8 cellular contexts compared by ENCODE assay signal in the genomic region with DNA sequence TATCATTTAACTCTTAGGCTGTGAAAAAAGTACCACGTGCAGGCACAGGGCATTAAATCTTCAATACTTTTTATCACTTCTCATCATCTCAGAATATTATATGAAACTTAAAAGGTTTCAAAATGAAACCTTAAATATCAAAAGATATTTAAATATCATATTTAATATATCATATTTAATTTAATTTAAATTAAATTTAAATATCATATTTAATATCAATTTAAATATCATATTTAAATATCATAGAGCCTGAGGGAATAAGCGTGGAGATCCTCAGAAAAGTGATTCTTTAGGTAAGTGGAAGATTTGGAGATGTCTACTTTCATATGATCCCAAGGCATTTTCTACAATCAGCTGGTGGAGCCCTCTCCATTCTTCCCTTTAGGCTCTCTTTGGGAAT.
"Had no signal": no experiment of that assay in that cellular context is flagged by ENCODE, and none has a peak within 500 bp of the region (broad histone marks: within the 10 kb centered on the region; RNA-seq: fewer than 3 reads in every experiment).

No MANE protein-coding gene starts in this region.

- DNase-seq: H9, HCEC 1CT, IMR-90 had no signal

- H3K4me1 Mint-ChIP-seq: GM23338, H9 had no signal

- H3K4me3 ChIP-seq: GM23338, K562 had no signal

- ATAC-seq: GM23338, K562 had no signal

- FAIRE-seq: H1, H54, HTR-8/SVneo, K562 had no signal

- H3K4me3 Mint-ChIP-seq: GM23338, H9 had no signal

- H3K27ac Mint-ChIP-seq: GM23338, H9 had no signal

- H3K9me3 Mint-ChIP-seq: GM23338, H9 had no signal
